11 cellular contexts compared by ENCODE assay signal in the genomic region with DNA sequence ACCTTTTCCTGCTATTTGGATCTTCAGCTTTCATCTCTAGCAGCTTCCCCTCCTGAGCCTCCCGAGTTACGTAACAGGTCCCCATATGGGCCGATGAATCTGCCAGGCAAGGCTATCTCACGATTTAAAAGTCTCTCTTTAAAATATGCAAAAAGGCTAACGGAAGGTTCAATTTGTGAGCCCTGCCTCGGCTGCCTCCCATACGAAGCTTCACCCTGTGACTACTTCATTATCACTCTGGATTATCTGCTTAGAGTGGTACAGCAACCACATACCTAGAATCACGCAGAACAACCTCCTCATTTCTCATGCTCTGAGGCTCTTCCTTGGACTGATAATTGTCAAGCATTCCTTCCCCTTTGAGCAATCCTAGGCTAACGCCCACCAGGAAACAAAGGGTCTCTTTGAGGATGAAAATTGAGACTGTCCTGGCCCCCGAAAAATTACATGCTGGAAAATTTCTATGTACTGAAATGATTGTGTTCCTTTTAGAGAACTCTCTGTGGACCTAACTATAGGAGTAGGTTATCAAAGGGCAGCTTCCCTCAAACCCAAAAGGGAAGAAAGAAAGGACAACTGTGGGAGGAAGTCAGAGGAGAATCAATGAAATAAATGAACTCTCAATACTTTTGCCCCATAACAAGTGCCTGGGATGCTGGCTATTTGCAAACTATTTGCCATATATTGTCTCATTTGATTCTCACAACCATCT.
DNase-seq lines count a peak whose midpoint lies in the region; ATAC-seq and TF ChIP-seq lines count a peak whose summit lies in the region.
"Had no signal": no experiment of that assay in that cellular context is flagged by ENCODE, and none has a peak within 500 bp of the region (broad histone marks: within the 10 kb centered on the region; RNA-seq: fewer than 3 reads in every experiment).

No MANE protein-coding gene starts in this region.

- peak overlapping the region; percentile 34 for H3K9ac ChIP-seq in mesenchymal stem cell (ENCODE audit: low read length)

- no peak overlapping the region for H2BK5ac ChIP-seq in mesenchymal stem cell (ENCODE audit: low read depth, low read length, poor library complexity, severe bottlenecking)

- H3K4me3 ChIP-seq in AG10803 (ENCODE audit: low read length), result no peak overlapping the region
- no peak overlapping the region for H3K4me3 ChIP-seq in cardiac fibroblast (replicated peaks in 1 of 2; ENCODE audit: low read depth in 2 of 2, low read length in 2 of 2)
- H3K4me3 ChIP-seq in mesenchymal stem cell (ENCODE audit: insufficient read depth in 1 of 2, low read depth in 1 of 2, low read length in 2 of 2), result peak overlapping the region in 1 of 2 experiments; percentile 54
- no peak overlapping the region for H3K4me3 ChIP-seq in CD8-positive, alpha-beta T cell (ENCODE audit: low read depth, low read length)

- H2BK12ac ChIP-seq in mesenchymal stem cell (ENCODE audit: low read length in 2 of 2), result peak overlapping the region in 1 of 2 experiments; percentile 23

- H3K9me3 ChIP-seq in mesenchymal stem cell (ENCODE audit: control insufficient read depth, low read length), result no peaks in the 10 kb centered on the region
- no peaks in the 10 kb centered on the region for H3K9me3 ChIP-seq in CD8-positive, alpha-beta T cell (ENCODE audit: low read length)

- 76% methylated on average over 10 of the region's 10 CpGs for WGBS in mesenchymal stem cell

- H3K36me3 ChIP-seq in mesenchymal stem cell (ENCODE audit: control insufficient read depth in 1 of 2, insufficient read depth in 2 of 2, low read depth in 1 of 2, low read length in 2 of 2), result no peaks in the 10 kb centered on the region
- no peaks in the 10 kb centered on the region for H3K36me3 ChIP-seq in CD8-positive, alpha-beta T cell (ENCODE audit: insufficient read depth, low read length)

- no peak overlapping the region for H2BK120ac ChIP-seq in mesenchymal stem cell (ENCODE audit: low read depth, low read length)

- peaks cover 4% of the 10 kb centered on the region for H3K4me1 ChIP-seq in mesenchymal stem cell (ENCODE audit: control insufficient read depth, insufficient read depth, low read depth, low read length)
- no peaks in the 10 kb centered on the region for H3K4me1 ChIP-seq in CD8-positive, alpha-beta T cell (ENCODE audit: insufficient read depth, low read length)

- peak overlapping the region in 1 of 2 experiments; percentile 6 for H3K4ac ChIP-seq in mesenchymal stem cell (ENCODE audit: low read depth in 1 of 2, low read length in 2 of 2)

- peak overlapping the region; percentile 12 for H4K8ac ChIP-seq in mesenchymal stem cell (ENCODE audit: low read length)

- no peak overlapping the region for H2AFZ ChIP-seq in mesenchymal stem cell (ENCODE audit: low read depth, low read length)

- H4K91ac ChIP-seq in mesenchymal stem cell (ENCODE audit: low read length), result no peak overlapping the region

- H3K27ac Mint-ChIP-seq in stimulated activated naive CD8-positive, alpha-beta T cell treated with anti-CD3 and anti-CD28 coated beads, Interleukin-15, amount 100 ng/mL, for 72 hours, result no peak overlapping the region
- H3K27ac Mint-ChIP-seq in CD8-positive, alpha-beta T cell, result no peak overlapping the region
- H3K27ac Mint-ChIP-seq: activated T-helper 1 cell treated with anti-CD3 and anti-CD28 coated beads, Interleukin-12 subunit alpha, Interleukin-12 subunit beta, Interleukin-2, Interleukin-4 antibody, amounts not matched to agents 30 ng/mL and 10 ng/mL and 1 ng/mL, durations not matched to agents 14 hours and 24 hours and 36 hours; CD4-positive, CD25-positive, alpha-beta regulatory T cell had no signal

- H3K27me3 Mint-ChIP-seq in stimulated activated naive CD8-positive, alpha-beta T cell treated with anti-CD3 and anti-CD28 coated beads, Interleukin-15, amount 100 ng/mL, for 72 hours, result no peaks in the 10 kb centered on the region
- no peaks in the 10 kb centered on the region for H3K27me3 Mint-ChIP-seq in CD8-positive, alpha-beta T cell (ENCODE audit: low read depth)

- intact Hi-C loops in CD8-positive, alpha-beta T cell (cut with DNase I, micrococcal nuclease), result no loop called here

- no peak overlapping the region for H3K4me3 Mint-ChIP-seq in stimulated activated naive CD8-positive, alpha-beta T cell treated with anti-CD3 and anti-CD28 coated beads, Interleukin-15, amount 100 ng/mL, for 72 hours
- no peak overlapping the region for H3K4me3 Mint-ChIP-seq in CD8-positive, alpha-beta T cell
- H3K4me3 Mint-ChIP-seq: activated T-helper 1 cell treated with anti-CD3 and anti-CD28 coated beads, Interleukin-12 subunit alpha, Interleukin-12 subunit beta, Interleukin-2, Interleukin-4 antibody, amounts not matched to agents 30 ng/mL and 10 ng/mL and 1 ng/mL, durations not matched to agents 14 hours and 24 hours and 36 hours; CD4-positive, CD25-positive, alpha-beta regulatory T cell had no signal

- no peak overlapping the region for H3K18ac ChIP-seq in mesenchymal stem cell (ENCODE audit: low read depth in 1 of 2, low read length in 2 of 2)

- H3K79me1 ChIP-seq in mesenchymal stem cell (replicated peaks; ENCODE audit: low read length, poor library complexity, severe bottlenecking), result no peaks in the 10 kb centered on the region

- no peak for ATAC-seq in stimulated activated naive CD8-positive, alpha-beta T cell treated with anti-CD3 and anti-CD28 coated beads, Interleukin-15, amount 100 ng/mL, for 72 hours
- ATAC-seq in CD8-positive, alpha-beta T cell, result no peak
- no peak for ATAC-seq in HG03469 (IDR thresholded peaks at IDR 0.05; ENCODE audit: unreplicated experiment)

- no peaks in the 10 kb centered on the region for H3K36me3 Mint-ChIP-seq in CD8-positive, alpha-beta T cell
- H3K36me3 Mint-ChIP-seq: CD4-positive, CD25-positive, alpha-beta regulatory T cell had no signal

- DNase-seq in AG10803 (ENCODE audit: low read depth) (peak; percentile 54), Kasumi-1 (lab: John Stamatoyannopoulos, UW) (peak; percentile 55 to 59), cardiac fibroblast (ENCODE audit: low read depth in 2 of 2) (peak; percentile 36 to 51), mesenchymal stem cell (no peak), SHP77 treated with DMSO at 0.1 percent for 48 hours (lab: John Stamatoyannopoulos, UW) (no peak)
- no peak for DNase-seq in stimulated activated naive CD8-positive, alpha-beta T cell treated with anti-CD3 and anti-CD28 coated beads, Interleukin-15, amount 100 ng/mL, for 72 hours
- no peak for DNase-seq in CD8-positive, alpha-beta T cell
- DNase-seq: CD4-positive, CD25-positive, alpha-beta regulatory T cell; NCI-H69 had no signal

- H3K27me3 ChIP-seq in mesenchymal stem cell (ENCODE audit: control insufficient read depth in 1 of 2, insufficient read depth in 1 of 2, low read length in 2 of 2), result no peaks in the 10 kb centered on the region
- H3K27me3 ChIP-seq in CD8-positive, alpha-beta T cell (ENCODE audit: insufficient read depth, low read length), result no peaks in the 10 kb centered on the region

- no peak overlapping the region for H3K23ac ChIP-seq in mesenchymal stem cell (ENCODE audit: low read length in 2 of 2)

- H3K4me2 ChIP-seq in mesenchymal stem cell (ENCODE audit: low read length, poor library complexity, severe bottlenecking), result no peak overlapping the region

- no peak overlapping the region for H3K14ac ChIP-seq in mesenchymal stem cell (ENCODE audit: low read length in 2 of 2)

- H2AK5ac ChIP-seq in mesenchymal stem cell (ENCODE audit: low read length, severe bottlenecking), result no peak overlapping the region

- POLR2A ChIA-PET in CD8-positive, alpha-beta T cell (lab: Charles Lee), result no interaction called here

- no peak overlapping the region for H2BK15ac ChIP-seq in mesenchymal stem cell (ENCODE audit: low read depth, poor library complexity, severe bottlenecking)

- CTCF ChIA-PET in CD8-positive, alpha-beta T cell (lab: Charles Lee), result interaction anchor here (0.9 kb wide), 1 partner anchor 13 kb away, joined by 3 read pairs; no protein-coding TSS in a partner anchor

- TF ChIP-seq CTCF in AG10803 (conservative IDR thresholded peaks at IDR 0.05; ENCODE audit: low read length) (no peak), cardiac fibroblast (IDR thresholded peaks at IDR 0.05; ENCODE audit: low read depth, low read length) (no peak)
- no peak for TF ChIP-seq CTCF in CD8-positive, alpha-beta T cell (IDR thresholded peaks at IDR 0.05)

- peaks cover 20% of the 10 kb centered on the region for H3K4me1 Mint-ChIP-seq in stimulated activated naive CD8-positive, alpha-beta T cell treated with anti-CD3 and anti-CD28 coated beads, Interleukin-15, amount 100 ng/mL, for 72 hours
- H3K4me1 Mint-ChIP-seq in CD8-positive, alpha-beta T cell (ENCODE audit: low read depth), result peaks cover 8% of the 10 kb centered on the region

- H3K9me3 Mint-ChIP-seq in stimulated activated naive CD8-positive, alpha-beta T cell treated with anti-CD3 and anti-CD28 coated beads, Interleukin-15, amount 100 ng/mL, for 72 hours, result no peaks in the 10 kb centered on the region
- no peaks in the 10 kb centered on the region for H3K9me3 Mint-ChIP-seq in CD8-positive, alpha-beta T cell
- H3K9me3 Mint-ChIP-seq: activated T-helper 1 cell treated with anti-CD3 and anti-CD28 coated beads, Interleukin-12 subunit alpha, Interleukin-12 subunit beta, Interleukin-2, Interleukin-4 antibody, amounts not matched to agents 30 ng/mL and 10 ng/mL and 1 ng/mL, durations not matched to agents 14 hours and 24 hours and 36 hours had no signal

- H3K27ac ChIP-seq in mesenchymal stem cell (ENCODE audit: low read length, poor library complexity, severe bottlenecking), result no peak overlapping the region
- H3K27ac ChIP-seq in CD8-positive, alpha-beta T cell (ENCODE audit: low read depth, low read length), result no peak overlapping the region

Comparison
In these comparisons a context has a peak if more than half of its experiments do, and no peak if none do; other contexts are left out.
1. DNase-seq: peak in AG10803 (single experiment), Kasumi-1 (2 of 2) and cardiac fibroblast (2 of 2); none in mesenchymal stem cell (single experiment), stimulated activated naive CD8-positive, alpha-beta T cell treated with anti-CD3 and anti-CD28 coated beads, Interleukin-15, amount 100 ng/mL, for 72 hours (0 of 2), CD8-positive, alpha-beta T cell (0 of 7) and SHP77 treated with DMSO at 0.1 percent for 48 hours (single experiment).